Comparison of ENCODE assay signal across 25 cellular contexts in the genomic region with DNA sequence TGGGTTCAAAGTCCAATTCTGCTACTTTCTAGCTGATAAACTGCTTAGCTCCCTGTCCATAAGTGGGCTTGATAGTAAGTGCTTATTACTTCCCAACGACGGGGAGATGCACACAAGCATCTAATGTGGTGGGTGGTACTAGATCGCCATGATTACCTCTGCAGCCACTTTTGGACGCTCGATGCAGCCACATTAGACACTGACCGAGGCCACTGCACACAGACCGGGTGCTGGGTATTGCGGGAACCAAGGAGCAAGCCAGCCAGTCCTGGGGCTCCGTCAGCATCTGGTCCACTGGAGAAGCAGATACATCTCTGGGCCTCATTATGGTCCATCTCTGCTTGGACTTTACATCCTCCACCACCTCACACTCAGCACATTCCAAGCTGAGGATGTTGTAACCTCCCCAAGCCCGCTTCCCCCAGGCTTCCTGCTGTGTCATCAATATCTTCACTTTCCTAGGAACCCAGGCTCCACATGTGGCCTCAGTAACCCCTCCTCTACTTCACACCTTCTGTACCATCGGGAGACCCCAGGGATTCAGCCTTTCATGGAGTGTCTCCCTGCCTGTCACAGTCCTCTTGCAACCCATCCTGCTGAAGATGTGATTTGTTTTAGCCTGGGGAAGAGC. TPM values are rescaled to one million over a fixed set of nuclear protein-coding genes. Genes with fewer than 3 reads are reported as not detected.
A peak's percentile ranks its signal among the peaks of the same experiment; 100 is the strongest.
DNase-seq lines count a peak whose midpoint lies in the region; ATAC-seq, FAIRE-seq and TF ChIP-seq lines count a peak whose summit lies in the region.
"Had no signal": no experiment of that assay in that cellular context is flagged by ENCODE, and none has a peak within 500 bp of the region (broad histone marks: within the 10 kb centered on the region; RNA-seq: fewer than 3 reads in every experiment).

No MANE protein-coding gene starts in this region.

- peaks cover 29% of the 10 kb centered on the region for H3K27me3 Mint-ChIP-seq in astrocyte (ENCODE audit: low read depth, unreplicated experiment)
- H3K27me3 Mint-ChIP-seq: B cell had no signal

- H2AFZ ChIP-seq in astrocyte (ENCODE audit: low read depth, low read length): no peak overlapping the region

- H3K4me3 ChIP-seq in astrocyte (ENCODE audit: insufficient read depth, low read depth, low read length) (no peak overlapping the region), gastrocnemius medialis (no peak overlapping the region)
- H3K4me3 ChIP-seq: ascending aorta, heart right ventricle had no signal

- peaks cover 3% of the 10 kb centered on the region for H3K9me3 ChIP-seq in astrocyte (ENCODE audit: insufficient read depth, low read depth, low read length)
- no peaks in the 10 kb centered on the region for H3K9me3 ChIP-seq in gastrocnemius medialis
- H3K9me3 ChIP-seq: ascending aorta, heart right ventricle, SK-N-SH had no signal

- H3K4me1 ChIP-seq in astrocyte (ENCODE audit: insufficient read depth, low read length): peaks cover 5% of the 10 kb centered on the region
- H3K4me1 ChIP-seq in gastrocnemius medialis: peaks cover 9 to 66% of the 10 kb centered on the region in 2 donors
- H3K4me1 ChIP-seq: ascending aorta had no signal

- ATAC-seq in left colon (peak; percentile 18), gastrocnemius medialis (no peak), HG02588 (IDR thresholded peaks at IDR 0.05; ENCODE audit: unreplicated experiment) (no peak)
- ATAC-seq: CD8-positive, alpha-beta T cell; stimulated activated memory B cell treated with anti-CD40 and anti-IgM and Interleukin-4, amounts not matched to agents 10 μg/mL and 1 μg/mL and 100 μg/mL, for 72 hours had no signal

- H3K27ac ChIP-seq in astrocyte (ENCODE audit: low read depth, low read length): no peak overlapping the region
- H3K27ac ChIP-seq in gastrocnemius medialis: peak overlapping the region in 3 of 4 donors; percentile 41 to 75 (median 53)
- H3K27ac ChIP-seq: ascending aorta, heart right ventricle had no signal

- no peaks in the 10 kb centered on the region for H3K36me3 Mint-ChIP-seq in astrocyte (ENCODE audit: low read depth, unreplicated experiment)
- H3K36me3 Mint-ChIP-seq: CD8-positive, alpha-beta T cell; stimulated activated memory B cell treated with anti-CD40 and anti-IgM and Interleukin-4, amounts not matched to agents 10 μg/mL and 1 μg/mL and 100 μg/mL, for 72 hours had no signal

- no peaks in the 10 kb centered on the region for H4K20me1 ChIP-seq in astrocyte (ENCODE audit: insufficient read depth, low read length)

- no peaks in the 10 kb centered on the region for H3K4me1 Mint-ChIP-seq in astrocyte (ENCODE audit: low read depth, unreplicated experiment)
- H3K4me1 Mint-ChIP-seq: B cell; stimulated activated memory B cell treated with anti-CD40 and anti-IgM and Interleukin-4, amounts not matched to agents 10 μg/mL and 1 μg/mL and 100 μg/mL, for 72 hours had no signal

- H3K9ac ChIP-seq in astrocyte (ENCODE audit: low read length): no peak overlapping the region
- H3K9ac ChIP-seq: SK-N-SH had no signal

- in situ Hi-C loops in gastrocnemius medialis (cut with MboI; ENCODE audit: low sequenced_read_pairs in 4 of 4): no loop called here

- TF ChIP-seq POLR2A in gastrocnemius medialis (IDR thresholded peaks at IDR 0.05): no peak

- no peaks in the 10 kb centered on the region for H3K79me2 ChIP-seq in astrocyte (ENCODE audit: insufficient read depth, low read length)

- H3K27ac Mint-ChIP-seq in astrocyte (ENCODE audit: unreplicated experiment): peak overlapping the region; percentile 35
- H3K27ac Mint-ChIP-seq: activated naive CD8-positive, alpha-beta T cell treated with anti-CD3 and anti-CD28 coated beads, Interleukin-2, amount 10 ng/mL, durations not matched to agents 7 days and 5 days; B cell; CD8-positive, alpha-beta T cell; stimulated activated memory B cell treated with anti-CD40 and anti-IgM and Interleukin-4, amounts not matched to agents 10 μg/mL and 1 μg/mL and 100 μg/mL, for 72 hours had no signal

- DNase-seq in ELF-1 (ENCODE audit: low read depth, low spot score): peak; percentile 41
- DNase-seq in astrocyte (ENCODE audit: low read depth): no peak
- DNase-seq in left colon: peak in 1 of 2 donors; percentile 14
- DNase-seq in gastrocnemius medialis: no peak
- no peak for DNase-seq in activated naive CD4-positive, alpha-beta T cell treated with Interleukin-2 at 50 U/mL for 16 hours
- DNase-seq in NCI-H1436 (lab: John Stamatoyannopoulos, UW): no peak
- no peak for DNase-seq in head of caudate nucleus
- DNase-seq: activated CD4-positive, alpha-beta T cell treated with anti-CD3 and anti-CD28 coated beads, Interleukin-2, amount 50 U/mL, for 1 hour; activated CD4-positive, CD25-positive, alpha-beta regulatory T cell; activated effector memory CD4-positive, alpha-beta T cell treated with anti-CD3 and anti-CD28 coated beads, Interleukin-2, amount 50 U/mL, for 16 hours; activated naive CD8-positive, alpha-beta T cell treated with anti-CD3 and anti-CD28 coated beads, Interleukin-2, amount 10 ng/mL, durations not matched to agents 7 days and 5 days; activated T-cell treated with anti-CD3 and anti-CD28 coated beads, Interleukin-2, amount 50 U/mL, for 1 hour; CD8-positive, alpha-beta T cell; DMS 273 treated with DMSO at 0.1 percent for 48 hours; heart right ventricle; Karpas-422; NCI-H1417; OCI-M1; SK-N-SH; substantia nigra had no signal

- H3K36me3 ChIP-seq in astrocyte (ENCODE audit: insufficient read depth, low read length) (no peaks in the 10 kb centered on the region), gastrocnemius medialis (no peaks in the 10 kb centered on the region)
- H3K36me3 ChIP-seq: ascending aorta, heart right ventricle had no signal

- no peak overlapping the region for H3K4me2 ChIP-seq in astrocyte (ENCODE audit: low read length)
- H3K4me2 ChIP-seq: SK-N-SH had no signal

- H3K4me3 Mint-ChIP-seq in astrocyte (ENCODE audit: unreplicated experiment): no peak overlapping the region
- H3K4me3 Mint-ChIP-seq: activated naive CD8-positive, alpha-beta T cell treated with anti-CD3 and anti-CD28 coated beads, Interleukin-2, amount 10 ng/mL, durations not matched to agents 7 days and 5 days; B cell; CD8-positive, alpha-beta T cell; stimulated activated memory B cell treated with anti-CD40 and anti-IgM and Interleukin-4, amounts not matched to agents 10 μg/mL and 1 μg/mL and 100 μg/mL, for 72 hours had no signal

- intact Hi-C loops in left colon (cut with DNase I, micrococcal nuclease) (no loop called here), gastrocnemius medialis (cut with DNase I; ENCODE audit: low total_unique reads) (no loop called here), head of caudate nucleus (cut with DNase I) (no loop called here)

- H3K9me3 Mint-ChIP-seq in astrocyte (ENCODE audit: unreplicated experiment): peaks cover 10% of the 10 kb centered on the region
- H3K9me3 Mint-ChIP-seq: CD8-positive, alpha-beta T cell; stimulated activated memory B cell treated with anti-CD40 and anti-IgM and Interleukin-4, amounts not matched to agents 10 μg/mL and 1 μg/mL and 100 μg/mL, for 72 hours had no signal

- TF ChIP-seq CTCF in astrocyte (IDR thresholded peaks at IDR 0.05; ENCODE audit: insufficient read depth, low read depth, low read length) (no peak), gastrocnemius medialis (IDR thresholded peaks at IDR 0.05 in 4 of 5, conservative IDR thresholded peaks at IDR 0.05 in 1 of 5) (no peak)

- no peak for FAIRE-seq in astrocyte (lab: Jason Lieb, UNC)
- FAIRE-seq: TTC549 had no signal

- H3K27me3 ChIP-seq in astrocyte (ENCODE audit: insufficient read depth, low read length) (peaks cover 4% of the 10 kb centered on the region), gastrocnemius medialis (no peaks in the 10 kb centered on the region)
- H3K27me3 ChIP-seq: ascending aorta had no signal

RNA-seq across cellular contexts. Expression of a gene that starts 48.3 kb away (rescaled TPM):
- 3.5 and 6.1 TPM in 2 replicates for total RNA-seq in astrocyte
- 10 to 100 TPM; 43.6 to 52.0 TPM for total RNA-seq in left colon
- total RNA-seq in gastrocnemius medialis: 10 to 100 TPM; 11.8 to 65.2 (median 47.4) TPM
- total RNA-seq: B cell had no signal
